Comparison of ENCODE assay signal across 1 cellular context in genomic region chr16:28974437-28975157, GRCh38.
TF ChIP-seq lines count a peak whose summit lies in the region.

A gene with protein sequence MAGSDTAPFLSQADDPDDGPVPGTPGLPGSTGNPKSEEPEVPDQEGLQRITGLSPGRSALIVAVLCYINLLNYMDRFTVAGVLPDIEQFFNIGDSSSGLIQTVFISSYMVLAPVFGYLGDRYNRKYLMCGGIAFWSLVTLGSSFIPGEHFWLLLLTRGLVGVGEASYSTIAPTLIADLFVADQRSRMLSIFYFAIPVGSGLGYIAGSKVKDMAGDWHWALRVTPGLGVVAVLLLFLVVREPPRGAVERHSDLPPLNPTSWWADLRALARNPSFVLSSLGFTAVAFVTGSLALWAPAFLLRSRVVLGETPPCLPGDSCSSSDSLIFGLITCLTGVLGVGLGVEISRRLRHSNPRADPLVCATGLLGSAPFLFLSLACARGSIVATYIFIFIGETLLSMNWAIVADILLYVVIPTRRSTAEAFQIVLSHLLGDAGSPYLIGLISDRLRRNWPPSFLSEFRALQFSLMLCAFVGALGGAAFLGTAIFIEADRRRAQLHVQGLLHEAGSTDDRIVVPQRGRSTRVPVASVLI (plus strand): TSS chr16:28974778. CDS start chr16:28975152, 374 bp downstream.

TF ChIP-seq in HEK293, 187 proteins besides CTCF, POLR2A, EP300 and RAD21 (continued from another document):
- TF ChIP-seq, protein P1, sequence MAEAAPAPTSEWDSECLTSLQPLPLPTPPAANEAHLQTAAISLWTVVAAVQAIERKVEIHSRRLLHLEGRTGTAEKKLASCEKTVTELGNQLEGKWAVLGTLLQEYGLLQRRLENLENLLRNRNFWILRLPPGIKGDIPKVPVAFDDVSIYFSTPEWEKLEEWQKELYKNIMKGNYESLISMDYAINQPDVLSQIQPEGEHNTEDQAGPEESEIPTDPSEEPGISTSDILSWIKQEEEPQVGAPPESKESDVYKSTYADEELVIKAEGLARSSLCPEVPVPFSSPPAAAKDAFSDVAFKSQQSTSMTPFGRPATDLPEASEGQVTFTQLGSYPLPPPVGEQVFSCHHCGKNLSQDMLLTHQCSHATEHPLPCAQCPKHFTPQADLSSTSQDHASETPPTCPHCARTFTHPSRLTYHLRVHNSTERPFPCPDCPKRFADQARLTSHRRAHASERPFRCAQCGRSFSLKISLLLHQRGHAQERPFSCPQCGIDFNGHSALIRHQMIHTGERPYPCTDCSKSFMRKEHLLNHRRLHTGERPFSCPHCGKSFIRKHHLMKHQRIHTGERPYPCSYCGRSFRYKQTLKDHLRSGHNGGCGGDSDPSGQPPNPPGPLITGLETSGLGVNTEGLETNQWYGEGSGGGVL (tag by site-specific recombination; IDR thresholded peaks at IDR 0.05) = no peak
- TF ChIP-seq ZNF585B (tag by site-specific recombination; IDR thresholded peaks at IDR 0.05) (no peak), ZNF664 (tag by site-specific recombination; IDR thresholded peaks at IDR 0.05) (no peak), ZNF530 (tag by site-specific recombination; IDR thresholded peaks at IDR 0.05; ENCODE audit: low read depth) (no peak), ZBTB26 (tag by site-specific recombination; optimal IDR thresholded peaks at IDR 0.05) (peak; percentile 67), ZBTB44 (tag by site-specific recombination; IDR thresholded peaks at IDR 0.05) (peak; percentile 66; the same call in 1 of the 2 replicates)
